7 cellular contexts compared by ENCODE assay signal in genomic region chr14:105761345-105761740, GRCh38.
DNase-seq lines count a peak whose midpoint lies in the region; ATAC-seq and TF ChIP-seq lines count a peak whose summit lies in the region.
"Not testable (repeated sequence)": the region's sequence is repeated elsewhere in the genome, so short reads cannot be mapped to it uniquely, and the experiment has no call there.

No MANE protein-coding gene starts in this region.

- H3K4me1 ChIP-seq in esophagus muscularis mucosa; neuronal stem cell (ENCODE audit: control insufficient read depth in 2 of 2, insufficient read depth in 1 of 2, low read depth in 1 of 2, low read length in 2 of 2); spleen: not testable (repeated sequence)

- H4K8ac ChIP-seq in neuronal stem cell (ENCODE audit: low read depth, low read length) = not testable (repeated sequence)

- CTCF ChIA-PET in Calu3 (lab: Charles Lee); activated naive CD4-positive, alpha-beta T cell treated with anti-CD3 and anti-CD28 coated beads, Interleukin-2, amount 10 ng/mL, durations not matched to agents 7 days and 5 days (lab: Charles Lee): not testable (repeated sequence)

- H3K4me3 ChIP-seq in esophagus muscularis mucosa, spleen: not testable (repeated sequence)
- H3K4me3 ChIP-seq in neuronal stem cell (ENCODE audit: low read length in 2 of 2) = peak overlapping the region in 1 of 2 donors; percentile 53

- H3K14ac ChIP-seq in neuronal stem cell (ENCODE audit: low read length) = not testable (repeated sequence)

- TF ChIP-seq EP300 in esophagus muscularis mucosa (IDR thresholded peaks at IDR 0.05) = not testable (repeated sequence)

- peak overlapping the region; percentile 86 for H3K9ac ChIP-seq in neuronal stem cell (ENCODE audit: low read depth, low read length, poor library complexity)

- H2BK15ac ChIP-seq in neuronal stem cell (ENCODE audit: low read length) = not testable (repeated sequence)

- 57% methylated on average over 3 of the region's 5 CpGs for WGBS in esophagus muscularis mucosa
- no CpG with 5 or more reads among the region's 5 CpGs for WGBS in neuronal stem cell (ENCODE audit: extremely low coverage in 2 of 2, insufficient read length in 2 of 2, insufficient replicate concordance in 1 of 2), 2 donors
- 75 to 85% (median 80%) methylated on average over 5 of the region's 5 CpGs for WGBS in spleen, 5 donors

- DNase-seq in Calu3; neuronal stem cell (ENCODE audit: low spot score): not testable (repeated sequence)
- DNase-seq in activated naive CD4-positive, alpha-beta T cell treated with anti-CD3 and anti-CD28 coated beads, Interleukin-2, amount 10 ng/mL, durations not matched to agents 7 days and 5 days = peak; percentile 9
- DNase-seq in esophagus muscularis mucosa (ENCODE audit: extremely low spot score) (peak; percentile 77), left lobe of liver (ENCODE audit: low spot score) (peak; percentile 29), spleen (peak; percentile 70), type B pancreatic cell (ENCODE audit: extremely low spot score, unreplicated experiment) (peak; percentile 54)

- H2AFZ ChIP-seq in neuronal stem cell (ENCODE audit: low read length) = not testable (repeated sequence)

- not testable (repeated sequence) for H3K79me1 ChIP-seq in neuronal stem cell (ENCODE audit: low read depth, low read length)

- H3K4me1 Mint-ChIP-seq in Calu3 (ENCODE audit: low read depth, unreplicated experiment); activated naive CD4-positive, alpha-beta T cell treated with anti-CD3 and anti-CD28 coated beads, Interleukin-2, amount 10 ng/mL, durations not matched to agents 7 days and 5 days; type B pancreatic cell (ENCODE audit: unreplicated experiment): not testable (repeated sequence)

- not testable (repeated sequence) for ATAC-seq in left lobe of liver

- H3K27me3 ChIP-seq in esophagus muscularis mucosa; spleen (replicated peaks in 1 of 7): not testable (repeated sequence)
- H3K27me3 ChIP-seq in neuronal stem cell (ENCODE audit: control insufficient read depth in 3 of 3, insufficient read depth in 3 of 3, low read depth in 1 of 3, low read length in 3 of 3) = peaks cover 0 to 12% (median 4%) of the 10 kb centered on the region in 3 experiments

- not testable (repeated sequence) for H3K9me3 Mint-ChIP-seq in Calu3 (ENCODE audit: low read depth, unreplicated experiment); activated naive CD4-positive, alpha-beta T cell treated with anti-CD3 and anti-CD28 coated beads, Interleukin-2, amount 10 ng/mL, durations not matched to agents 7 days and 5 days
- H3K9me3 Mint-ChIP-seq in type B pancreatic cell = peaks cover 12% of the 10 kb centered on the region

- peak overlapping the region; percentile 7 for H3K27ac Mint-ChIP-seq in Calu3 (ENCODE audit: unreplicated experiment)
- H3K27ac Mint-ChIP-seq in activated naive CD4-positive, alpha-beta T cell treated with anti-CD3 and anti-CD28 coated beads, Interleukin-2, amount 10 ng/mL, durations not matched to agents 7 days and 5 days; type B pancreatic cell: not testable (repeated sequence)

- not testable (repeated sequence) for BruUV-seq in Calu3 (replicated peaks; lab: Mats Ljungman, UMichigan)

- H3K36me3 Mint-ChIP-seq in Calu3 (ENCODE audit: insufficient read depth, unreplicated experiment); activated naive CD4-positive, alpha-beta T cell treated with anti-CD3 and anti-CD28 coated beads, Interleukin-2, amount 10 ng/mL, durations not matched to agents 7 days and 5 days; type B pancreatic cell: not testable (repeated sequence)

- not testable (repeated sequence) for H3K4me2 ChIP-seq in neuronal stem cell (ENCODE audit: insufficient read depth, low read length, poor library complexity, severe bottlenecking)

- H3K27me3 Mint-ChIP-seq in Calu3 (ENCODE audit: unreplicated experiment) = peaks cover 76% of the 10 kb centered on the region
- H3K27me3 Mint-ChIP-seq in activated naive CD4-positive, alpha-beta T cell treated with anti-CD3 and anti-CD28 coated beads, Interleukin-2, amount 10 ng/mL, durations not matched to agents 7 days and 5 days = peaks cover 13% of the 10 kb centered on the region
- H3K27me3 Mint-ChIP-seq in type B pancreatic cell = not testable (repeated sequence)

- not testable (repeated sequence) for H2BK12ac ChIP-seq in neuronal stem cell (ENCODE audit: low read length)

- H3K18ac ChIP-seq in neuronal stem cell (ENCODE audit: low read length) = not testable (repeated sequence)

- H2BK120ac ChIP-seq in neuronal stem cell (ENCODE audit: low read depth, low read length) = not testable (repeated sequence)

- H3K9me3 ChIP-seq in esophagus muscularis mucosa, spleen: not testable (repeated sequence)
- peaks cover 0 to 18% of the 10 kb centered on the region in 2 donors for H3K9me3 ChIP-seq in neuronal stem cell (replicated peaks in 1 of 2; ENCODE audit: control insufficient read depth in 2 of 2, insufficient read depth in 1 of 2, low read depth in 1 of 2, low read length in 2 of 2)

- H3K36me3 ChIP-seq in esophagus muscularis mucosa; neuronal stem cell (replicated peaks in 1 of 2; ENCODE audit: control insufficient read depth in 2 of 2, insufficient read depth in 2 of 2, low read length in 2 of 2); spleen: not testable (repeated sequence)

- H3K4ac ChIP-seq in neuronal stem cell (ENCODE audit: low read length) = not testable (repeated sequence)

- not testable (repeated sequence) for H2BK5ac ChIP-seq in neuronal stem cell (ENCODE audit: low read length)

- intact Hi-C loops in Calu3 (cut with micrococcal nuclease; ENCODE audit: unreplicated experiment); esophagus muscularis mucosa (cut with DNase I): not testable (repeated sequence)
- intact Hi-C loops in spleen (cut with DNase I; ENCODE audit: low total_unique reads) = loop anchor here (5.0 kb wide), 1 partner anchor 144 kb away; no protein-coding TSS in a partner anchor

- H2AK5ac ChIP-seq in neuronal stem cell (ENCODE audit: low read depth, low read length) = not testable (repeated sequence)

- not testable (repeated sequence) for TF ChIP-seq CTCF in Calu3 (IDR thresholded peaks at IDR 0.05; ENCODE audit: unreplicated experiment); esophagus muscularis mucosa (IDR thresholded peaks at IDR 0.05); spleen (IDR thresholded peaks at IDR 0.05 in 8 of 11, conservative IDR thresholded peaks at IDR 0.05 in 3 of 11); type B pancreatic cell (conservative IDR thresholded peaks at IDR 0.05)

- H4K91ac ChIP-seq in neuronal stem cell (ENCODE audit: low read depth, low read length, poor library complexity) = not testable (repeated sequence)

- H3K23ac ChIP-seq in neuronal stem cell (ENCODE audit: low read depth, low read length, poor library complexity) = peak overlapping the region; percentile 95

- TF ChIP-seq POLR2A in esophagus muscularis mucosa (IDR thresholded peaks at IDR 0.05; ENCODE audit: low read depth); spleen (IDR thresholded peaks at IDR 0.05): not testable (repeated sequence)

- not testable (repeated sequence) for H3K4me3 Mint-ChIP-seq in Calu3 (ENCODE audit: low read depth, unreplicated experiment); activated naive CD4-positive, alpha-beta T cell treated with anti-CD3 and anti-CD28 coated beads, Interleukin-2, amount 10 ng/mL, durations not matched to agents 7 days and 5 days; type B pancreatic cell

- not testable (repeated sequence) for H3K27ac ChIP-seq in esophagus muscularis mucosa (replicated peaks in 1 of 4); neuronal stem cell (replicated peaks; ENCODE audit: low read length); spleen
